8 cellular contexts compared by ENCODE assay signal in the genomic region with DNA sequence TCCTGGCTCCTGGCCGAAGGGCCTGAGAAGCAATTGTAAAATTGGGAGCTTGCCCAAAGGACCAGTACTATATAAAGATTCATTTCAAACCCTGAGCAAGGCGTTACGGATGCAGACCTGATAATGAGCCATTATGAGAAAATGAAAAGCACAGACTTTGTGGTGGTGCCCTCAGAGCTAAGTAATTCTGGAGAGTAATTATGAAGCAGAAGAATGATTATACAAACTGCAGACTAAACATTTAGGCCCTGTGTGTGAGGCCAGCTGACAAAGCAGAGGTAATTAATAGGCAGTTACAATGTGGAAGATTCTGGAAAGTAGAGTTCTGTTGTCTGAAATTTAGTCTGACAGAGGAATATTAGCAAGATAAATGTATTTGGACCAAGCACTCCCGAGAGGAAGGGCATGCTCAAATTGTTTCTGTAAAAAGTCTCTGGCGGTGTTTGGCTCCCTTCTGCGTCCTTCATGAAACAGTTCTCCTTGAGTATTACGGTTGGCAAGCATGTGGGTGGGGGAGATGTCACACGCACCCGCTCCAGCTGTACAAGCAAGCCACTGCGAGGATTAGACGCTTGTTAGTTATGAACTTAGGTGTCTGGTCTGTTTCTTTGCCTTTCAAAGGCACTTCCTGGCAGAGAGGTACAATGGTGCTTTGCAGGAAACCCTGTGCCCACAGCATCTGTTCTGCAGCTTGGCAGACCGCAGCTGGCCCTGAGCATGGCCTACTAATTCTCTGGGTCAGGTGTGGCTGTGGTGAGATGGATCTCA. TPM values are rescaled to one million over a fixed set of nuclear protein-coding genes. Genes with fewer than 3 reads are reported as not detected.
DNase-seq lines count a peak whose midpoint lies in the region; ATAC-seq and TF ChIP-seq lines count a peak whose summit lies in the region.

No MANE protein-coding gene starts in this region.

- peak overlapping the region; percentile 44 for H3K27ac ChIP-seq in fibroblast of lung (ENCODE audit: insufficient read depth, low read length)

- no peak overlapping the region for H3K4me2 ChIP-seq in fibroblast of lung (ENCODE audit: extremely low read depth, insufficient read depth, low read length)

- no peak overlapping the region for H2AFZ ChIP-seq in fibroblast of lung (ENCODE audit: low read length)

- H4K20me1 ChIP-seq in fibroblast of lung (ENCODE audit: control insufficient read depth, extremely low read depth, insufficient read depth, low read length): no peaks in the 10 kb centered on the region

- H3K9ac ChIP-seq in fibroblast of lung (ENCODE audit: insufficient read depth, low read length): no peak overlapping the region

- no peaks in the 10 kb centered on the region for H3K27me3 ChIP-seq in fibroblast of lung (ENCODE audit: control insufficient read depth, insufficient read depth, low read length)

- DNase-seq in DMS153 (lab: John Stamatoyannopoulos, UW) (peak; percentile 31), fibroblast of lung (ENCODE audit: low read depth in 2 of 2) (peak; percentile 41 to 97), cerebellum (ENCODE audit: low spot score) (no peak)
- DNase-seq in activated CD4-positive, alpha-beta T cell treated with anti-CD3 and anti-CD28 coated beads for 36 hours: peak; percentile 77
- DNase-seq in stimulated activated CD4-positive, alpha-beta T cell treated with anti-CD3 and anti-CD28 coated beads, TNF-alpha, amount 100 ng/mL, for 4 hours (ENCODE audit: low read depth in 3 of 3): peak; percentile 21 to 50 (median 26)

- no peak overlapping the region for H3K4me3 ChIP-seq in fibroblast of lung (replicated peaks in 1 of 4; ENCODE audit: control extremely low read depth in 1 of 4, insufficient read depth in 1 of 4, low read depth in 3 of 4, low read length in 4 of 4)

- H3K4me1 ChIP-seq in fibroblast of lung (ENCODE audit: control insufficient read depth, extremely low read depth, insufficient read depth, low read length): peaks cover 18% of the 10 kb centered on the region

- ATAC-seq in HG02678 (IDR thresholded peaks at IDR 0.05; ENCODE audit: unreplicated experiment): peak; percentile 55
- peak; percentile 63 for ATAC-seq in activated CD4-positive, alpha-beta T cell treated with anti-CD3 and anti-CD28 coated beads for 36 hours
- no peak for ATAC-seq in HG03025 (IDR thresholded peaks at IDR 0.05; ENCODE audit: low FRiP score, unreplicated experiment)
- ATAC-seq in HG02938 (IDR thresholded peaks at IDR 0.05; ENCODE audit: unreplicated experiment): no peak

- H3K27ac Mint-ChIP-seq in activated CD4-positive, alpha-beta T cell treated with anti-CD3 and anti-CD28 coated beads for 36 hours: peak overlapping the region; percentile 83

- peak overlapping the region; percentile 53 for H3K4me3 Mint-ChIP-seq in activated CD4-positive, alpha-beta T cell treated with anti-CD3 and anti-CD28 coated beads for 36 hours

- H3K27me3 Mint-ChIP-seq in activated CD4-positive, alpha-beta T cell treated with anti-CD3 and anti-CD28 coated beads for 36 hours: no peaks in the 10 kb centered on the region

- H3K9me3 Mint-ChIP-seq in activated CD4-positive, alpha-beta T cell treated with anti-CD3 and anti-CD28 coated beads for 36 hours (ENCODE audit: low read depth): peaks cover 3% of the 10 kb centered on the region

- POLR2A ChIA-PET in activated CD4-positive, alpha-beta T cell treated with anti-CD3 and anti-CD28 coated beads for 36 hours (lab: Charles Lee): interaction anchor here (0.6 to 1.0 kb wide), 3 partner anchors 8 to 1028 kb away, joined by 3 to 4 read pairs (median 3); no protein-coding TSS in a partner anchor

- H3K9me3 ChIP-seq in fibroblast of lung (ENCODE audit: control insufficient read depth, insufficient read depth, low read depth, low read length): no peaks in the 10 kb centered on the region

- H3K79me2 ChIP-seq in fibroblast of lung (ENCODE audit: control insufficient read depth, insufficient read depth, low read length): no peaks in the 10 kb centered on the region

- no peak for TF ChIP-seq CTCF in fibroblast of lung (conservative IDR thresholded peaks at IDR 0.05 in 1 of 2, IDR thresholded peaks at IDR 0.05 in 1 of 2; ENCODE audit: low read depth in 1 of 2, low read length in 2 of 2)

- peaks cover 80% of the 10 kb centered on the region for H3K4me1 Mint-ChIP-seq in activated CD4-positive, alpha-beta T cell treated with anti-CD3 and anti-CD28 coated beads for 36 hours

- intact Hi-C loops in activated CD4-positive, alpha-beta T cell treated with anti-CD3 and anti-CD28 coated beads for 36 hours (cut with DNase I, micrococcal nuclease): loop anchor here in 1 of 2 experiments (1.0 to 2.0 kb wide), 3 partner anchors 9 to 58 kb away; no protein-coding TSS in a partner anchor

- CTCF ChIA-PET in activated CD4-positive, alpha-beta T cell treated with anti-CD3 and anti-CD28 coated beads for 36 hours (lab: Charles Lee): interaction anchor here (0.7 to 1.3 kb wide), 9 partner anchors 8 to 79 kb away, joined by 3 to 4 read pairs (median 4); no protein-coding TSS in a partner anchor

- H3K36me3 Mint-ChIP-seq in activated CD4-positive, alpha-beta T cell treated with anti-CD3 and anti-CD28 coated beads for 36 hours (ENCODE audit: low read depth): peaks cover 3% of the 10 kb centered on the region

- H3K36me3 ChIP-seq in fibroblast of lung (ENCODE audit: control insufficient read depth, insufficient read depth, low read length): no peaks in the 10 kb centered on the region

RNA-seq across cellular contexts. Expression of gene CDC42EP3, which starts 45.5 kb away (rescaled TPM):
- 10 to 100 TPM; 16.4 to 25.2 TPM for total RNA-seq in activated CD4-positive, alpha-beta T cell treated with anti-CD3 and anti-CD28 coated beads for 36 hours
- 5.6 and 19.2 TPM in 2 replicates for total RNA-seq in fibroblast of lung
- 103 and 328 TPM in 2 replicates for polyA plus RNA-seq in fibroblast of lung
- polyA plus RNA-seq in fibroblast of lung (2012): 43.4 and 145 TPM in 2 replicates
- 170 and 335 TPM in 2 replicates for polyA minus RNA-seq in fibroblast of lung (ENCODE audit: low replicate concordance)
- 14.7 TPM for total RNA-seq in cerebellum

Comparison
In these comparisons a context has a peak if more than half of its experiments do, and no peak if none do; other contexts are left out.
1. ATAC-seq: peak in HG02678 (single experiment) and activated CD4-positive, alpha-beta T cell treated with anti-CD3 and anti-CD28 coated beads for 36 hours (single experiment); none in HG03025 (single experiment) and HG02938 (single experiment).